Comparison of ENCODE assay signal across 8 cellular contexts in the genomic region with DNA sequence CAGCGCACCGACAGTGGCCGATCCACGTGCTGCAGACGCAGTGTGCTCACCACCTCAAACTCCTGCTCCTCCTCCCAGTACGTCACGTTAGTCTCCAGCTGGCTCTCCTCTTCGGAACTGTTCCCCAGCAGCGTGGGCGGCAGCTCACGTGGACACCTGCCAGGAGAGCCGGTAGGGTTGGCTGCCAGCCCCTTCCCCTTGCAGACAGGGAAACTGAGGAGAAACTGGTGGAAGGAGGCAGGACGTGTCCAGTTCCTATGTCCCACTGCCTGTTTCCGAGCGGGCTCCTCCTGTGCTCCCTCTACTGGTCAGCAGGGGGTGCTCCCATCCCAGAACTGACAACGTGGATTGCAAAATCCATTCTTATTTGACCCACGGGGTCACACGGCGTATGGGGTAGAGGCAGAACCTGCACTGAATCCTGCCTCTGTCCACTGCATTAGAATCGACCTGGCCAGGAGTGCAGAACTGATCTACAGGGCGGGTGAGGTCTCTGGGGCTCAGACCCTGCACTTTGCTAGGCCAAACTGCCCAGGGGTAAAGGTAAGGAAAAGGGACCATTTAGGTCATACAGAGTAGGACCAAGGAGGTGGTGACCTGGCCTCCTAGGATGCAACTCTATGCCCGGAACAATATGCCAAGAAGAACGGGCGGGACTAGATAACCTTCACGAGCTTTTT.
DNase-seq lines count a peak whose midpoint lies in the region; ATAC-seq and TF ChIP-seq lines count a peak whose summit lies in the region.

No MANE protein-coding gene starts in this region.

- H3K36me3 Mint-ChIP-seq in central memory CD8-positive, alpha-beta T cell (ENCODE audit: insufficient read depth) = peaks cover 2% of the 10 kb centered on the region

- peak; percentile 31 for ATAC-seq in central memory CD8-positive, alpha-beta T cell (replicated peaks; ENCODE audit: extremely low read depth, poor library complexity, severe bottlenecking)
- no peak for ATAC-seq in HG03108 (IDR thresholded peaks at IDR 0.05; ENCODE audit: unreplicated experiment)

- TF ChIP-seq CTCF in AG09309 (IDR thresholded peaks at IDR 0.05; ENCODE audit: control insufficient read depth, insufficient read depth, low read depth, low read length, missing control alignments) (peak; percentile 94), GM13976 (IDR thresholded peaks at IDR 0.05; ENCODE audit: borderline replicate concordance, control extremely low read depth, extremely low read depth, insufficient read depth, missing control alignments) (peak; percentile 85)

- no peak overlapping the region for H3K4me3 Mint-ChIP-seq in central memory CD8-positive, alpha-beta T cell

- no peaks in the 10 kb centered on the region for H3K9me3 Mint-ChIP-seq in central memory CD8-positive, alpha-beta T cell

- DNase-seq in AG09309 (ENCODE audit: low read depth) (no peak), GM13976 (ENCODE audit: low spot score) (peak; percentile 88), Kasumi-1 (lab: John Stamatoyannopoulos, UW) (peak; percentile 66), UCSD-AML1 (lab: John Stamatoyannopoulos, UW; ENCODE audit: unreplicated experiment) (peak; percentile 70), left kidney (ENCODE audit: low read depth, low spot score) (peak; percentile 83)
- DNase-seq in central memory CD8-positive, alpha-beta T cell (ENCODE audit: low spot score in 2 of 2) = peak in 1 of 2 donors; percentile 22
- peak; percentile 45 to 64 for DNase-seq in stimulated activated CD4-positive, alpha-beta T cell treated with anti-CD3 and anti-CD28 coated beads, Interleukin-2, amount 100 ng/mL, for 24 hours

- peaks cover 17% of the 10 kb centered on the region for H3K4me1 Mint-ChIP-seq in central memory CD8-positive, alpha-beta T cell

- H3K4me3 ChIP-seq in AG09309 (ENCODE audit: control insufficient read depth, low read depth, low read length) = no peak overlapping the region

- H3K27ac Mint-ChIP-seq in central memory CD8-positive, alpha-beta T cell (ENCODE audit: low read depth) = no peak overlapping the region

- in situ Hi-C loops in GM13976 (cut with MboI; ENCODE audit: low sequenced_read_pairs, unreplicated experiment) = no loop called here

- peaks cover 18% of the 10 kb centered on the region for H3K27me3 Mint-ChIP-seq in central memory CD8-positive, alpha-beta T cell
